Comparison of ENCODE assay signal across 1 cellular context in the genomic region with DNA sequence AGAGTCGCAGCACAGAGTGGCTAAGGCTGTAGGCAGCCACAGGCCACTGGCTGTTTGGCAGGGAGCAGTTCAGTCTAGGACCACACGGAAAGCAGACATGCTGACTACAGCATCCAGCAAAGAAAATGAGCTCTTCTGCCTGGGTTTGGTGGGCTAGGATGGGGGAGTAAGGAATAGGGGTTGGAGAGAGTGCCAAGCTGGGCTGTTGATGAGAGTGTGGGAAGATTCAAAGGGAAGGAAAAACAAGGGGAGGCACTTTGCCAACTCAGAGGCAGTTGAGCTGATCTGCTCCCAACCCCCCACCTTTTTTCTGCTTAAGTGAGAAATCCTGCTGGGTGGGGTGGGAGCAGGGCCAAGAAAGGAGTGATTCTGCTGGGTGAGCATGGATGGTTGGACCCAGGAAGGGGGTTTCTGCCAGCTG.
A peak's percentile ranks its signal among the peaks of the same experiment; 100 is the strongest.
TF ChIP-seq lines count a peak whose summit lies in the region.

No MANE protein-coding gene starts in this region.

TF ChIP-seq in HEK293, 187 proteins besides CTCF, POLR2A, EP300 and RAD21 (continued from another document):
- TF ChIP-seq, protein P1, sequence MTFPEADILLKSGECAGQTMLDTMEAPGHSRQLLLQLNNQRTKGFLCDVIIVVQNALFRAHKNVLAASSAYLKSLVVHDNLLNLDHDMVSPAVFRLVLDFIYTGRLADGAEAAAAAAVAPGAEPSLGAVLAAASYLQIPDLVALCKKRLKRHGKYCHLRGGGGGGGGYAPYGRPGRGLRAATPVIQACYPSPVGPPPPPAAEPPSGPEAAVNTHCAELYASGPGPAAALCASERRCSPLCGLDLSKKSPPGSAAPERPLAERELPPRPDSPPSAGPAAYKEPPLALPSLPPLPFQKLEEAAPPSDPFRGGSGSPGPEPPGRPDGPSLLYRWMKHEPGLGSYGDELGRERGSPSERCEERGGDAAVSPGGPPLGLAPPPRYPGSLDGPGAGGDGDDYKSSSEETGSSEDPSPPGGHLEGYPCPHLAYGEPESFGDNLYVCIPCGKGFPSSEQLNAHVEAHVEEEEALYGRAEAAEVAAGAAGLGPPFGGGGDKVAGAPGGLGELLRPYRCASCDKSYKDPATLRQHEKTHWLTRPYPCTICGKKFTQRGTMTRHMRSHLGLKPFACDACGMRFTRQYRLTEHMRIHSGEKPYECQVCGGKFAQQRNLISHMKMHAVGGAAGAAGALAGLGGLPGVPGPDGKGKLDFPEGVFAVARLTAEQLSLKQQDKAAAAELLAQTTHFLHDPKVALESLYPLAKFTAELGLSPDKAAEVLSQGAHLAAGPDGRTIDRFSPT (tag by site-specific recombination; IDR thresholded peaks at IDR 0.05): no peak
- TF ChIP-seq GLI2 (tag by site-specific recombination; IDR thresholded peaks at IDR 0.05; ENCODE audit: borderline replicate concordance, low read depth) (no peak), ZNF157 (tag by site-specific recombination; IDR thresholded peaks at IDR 0.05) (no peak), ZNF169 (tag by site-specific recombination; IDR thresholded peaks at IDR 0.05) (no peak), ZIC2 (tag by site-specific recombination; IDR thresholded peaks at IDR 0.05) (0 out of 2 replicates have a peak, but pooled peaks have one; percentile 13)
- TF ChIP-seq, protein P2, sequence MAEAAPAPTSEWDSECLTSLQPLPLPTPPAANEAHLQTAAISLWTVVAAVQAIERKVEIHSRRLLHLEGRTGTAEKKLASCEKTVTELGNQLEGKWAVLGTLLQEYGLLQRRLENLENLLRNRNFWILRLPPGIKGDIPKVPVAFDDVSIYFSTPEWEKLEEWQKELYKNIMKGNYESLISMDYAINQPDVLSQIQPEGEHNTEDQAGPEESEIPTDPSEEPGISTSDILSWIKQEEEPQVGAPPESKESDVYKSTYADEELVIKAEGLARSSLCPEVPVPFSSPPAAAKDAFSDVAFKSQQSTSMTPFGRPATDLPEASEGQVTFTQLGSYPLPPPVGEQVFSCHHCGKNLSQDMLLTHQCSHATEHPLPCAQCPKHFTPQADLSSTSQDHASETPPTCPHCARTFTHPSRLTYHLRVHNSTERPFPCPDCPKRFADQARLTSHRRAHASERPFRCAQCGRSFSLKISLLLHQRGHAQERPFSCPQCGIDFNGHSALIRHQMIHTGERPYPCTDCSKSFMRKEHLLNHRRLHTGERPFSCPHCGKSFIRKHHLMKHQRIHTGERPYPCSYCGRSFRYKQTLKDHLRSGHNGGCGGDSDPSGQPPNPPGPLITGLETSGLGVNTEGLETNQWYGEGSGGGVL (tag by site-specific recombination; IDR thresholded peaks at IDR 0.05): 0 out of 2 replicates have a peak, but pooled peaks have one; percentile 12
- TF ChIP-seq, protein P3, sequence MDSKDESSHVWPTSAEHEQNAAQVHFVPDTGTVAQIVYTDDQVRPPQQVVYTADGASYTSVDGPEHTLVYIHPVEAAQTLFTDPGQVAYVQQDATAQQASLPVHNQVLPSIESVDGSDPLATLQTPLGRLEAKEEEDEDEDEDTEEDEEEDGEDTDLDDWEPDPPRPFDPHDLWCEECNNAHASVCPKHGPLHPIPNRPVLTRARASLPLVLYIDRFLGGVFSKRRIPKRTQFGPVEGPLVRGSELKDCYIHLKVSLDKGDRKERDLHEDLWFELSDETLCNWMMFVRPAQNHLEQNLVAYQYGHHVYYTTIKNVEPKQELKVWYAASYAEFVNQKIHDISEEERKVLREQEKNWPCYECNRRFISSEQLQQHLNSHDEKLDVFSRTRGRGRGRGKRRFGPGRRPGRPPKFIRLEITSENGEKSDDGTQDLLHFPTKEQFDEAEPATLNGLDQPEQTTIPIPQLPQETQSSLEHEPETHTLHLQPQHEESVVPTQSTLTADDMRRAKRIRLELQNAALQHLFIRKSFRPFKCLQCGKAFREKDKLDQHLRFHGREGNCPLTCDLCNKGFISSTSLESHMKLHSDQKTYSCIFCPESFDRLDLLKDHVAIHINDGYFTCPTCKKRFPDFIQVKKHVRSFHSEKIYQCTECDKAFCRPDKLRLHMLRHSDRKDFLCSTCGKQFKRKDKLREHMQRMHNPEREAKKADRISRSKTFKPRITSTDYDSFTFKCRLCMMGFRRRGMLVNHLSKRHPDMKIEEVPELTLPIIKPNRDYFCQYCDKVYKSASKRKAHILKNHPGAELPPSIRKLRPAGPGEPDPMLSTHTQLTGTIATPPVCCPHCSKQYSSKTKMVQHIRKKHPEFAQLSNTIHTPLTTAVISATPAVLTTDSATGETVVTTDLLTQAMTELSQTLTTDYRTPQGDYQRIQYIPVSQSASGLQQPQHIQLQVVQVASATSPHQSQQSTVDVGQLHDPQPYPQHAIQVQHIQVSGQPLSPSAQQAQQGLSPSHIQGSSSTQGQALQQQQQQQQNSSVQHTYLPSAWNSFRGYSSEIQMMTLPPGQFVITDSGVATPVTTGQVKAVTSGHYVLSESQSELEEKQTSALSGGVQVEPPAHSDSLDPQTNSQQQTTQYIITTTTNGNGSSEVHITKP (tag by site-specific recombination; IDR thresholded peaks at IDR 0.05): peak; percentile 93
